Comparison of ENCODE assay signal across 17 cellular contexts in the genomic region with DNA sequence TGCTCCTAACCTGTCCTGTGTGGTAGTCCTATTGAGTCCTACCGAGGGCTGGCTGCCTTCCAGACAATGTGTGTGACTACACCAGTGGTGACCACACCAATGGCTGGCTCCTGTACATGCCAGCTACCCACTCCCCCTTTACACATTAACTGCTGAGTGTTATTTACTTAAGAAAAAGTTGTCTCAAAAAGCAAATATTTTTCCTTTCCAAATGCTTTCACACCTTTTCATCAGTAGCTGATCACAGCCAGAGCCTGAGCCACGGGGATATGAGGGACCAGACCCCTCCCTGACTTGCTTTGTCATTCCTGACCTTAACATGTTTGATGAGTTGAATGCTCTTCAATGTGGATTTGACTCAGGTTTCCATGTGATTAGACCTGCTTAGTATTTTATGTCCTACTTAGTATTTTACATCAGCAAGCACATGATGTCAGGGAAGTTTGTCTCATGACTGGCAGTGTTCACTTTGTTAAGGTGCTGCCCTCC. TPM values are rescaled to one million over a fixed set of nuclear protein-coding genes. Genes with fewer than 3 reads are reported as not detected.
DNase-seq lines count a peak whose midpoint lies in the region; ATAC-seq and TF ChIP-seq lines count a peak whose summit lies in the region.
"Had no signal": no experiment of that assay in that cellular context is flagged by ENCODE, and none has a peak within 500 bp of the region (broad histone marks: within the 10 kb centered on the region; RNA-seq: fewer than 3 reads in every experiment).

No MANE protein-coding gene starts in this region.

- DNase-seq in NCI-H146 (lab: John Stamatoyannopoulos, UW): peak; percentile 14
- DNase-seq in NCI-H146 treated with DMSO at 0.1 percent for 48 hours (lab: John Stamatoyannopoulos, UW; ENCODE audit: unreplicated experiment): no peak
- DNase-seq in NCI-H69 (lab: John Stamatoyannopoulos, UW): peak; percentile 99
- DNase-seq in epithelial cell of esophagus (ENCODE audit: low read depth): peak; percentile 86
- DNase-seq in smooth muscle cell (lab: John Stamatoyannopoulos, UW; ENCODE audit: unreplicated experiment): no peak
- DNase-seq in heart left ventricle: no peak
- no peak for DNase-seq in epidermal melanocyte (ENCODE audit: insufficient read length, low spot score)
- DNase-seq: activated CD4-positive, CD25-positive, alpha-beta regulatory T cell; activated T-cell treated with anti-CD3 and anti-CD28 coated beads, Interleukin-2, amount 50 U/mL, for 48 hours; DND-41; kidney; NCI-H1436; stimulated activated CD4-positive, alpha-beta T cell treated with anti-CD3 and anti-CD28 coated beads, Interleukin-2, amount 100 ng/mL, for 24 hours; stimulated activated naive CD4-positive, alpha-beta T cell treated with Interleukin-2 at 50 U/mL for 16 hours had no signal

- TF ChIP-seq POLR2A in heart left ventricle (IDR thresholded peaks at IDR 0.05): no peak

- TF ChIP-seq CTCF in epithelial cell of esophagus (IDR thresholded peaks at IDR 0.05; ENCODE audit: insufficient read depth, low read depth, low read length, missing control alignments) (no peak), smooth muscle cell (IDR thresholded peaks at IDR 0.05; ENCODE audit: borderline replicate concordance, insufficient read depth, poor library complexity, severe bottlenecking) (no peak), heart left ventricle (IDR thresholded peaks at IDR 0.05) (no peak)

- H3K4me3 ChIP-seq in epithelial cell of esophagus (ENCODE audit: low read length) (no peak overlapping the region), smooth muscle cell (no peak overlapping the region), heart left ventricle (no peak overlapping the region)
- H3K4me3 ChIP-seq: cardiac muscle cell had no signal

- peak overlapping the region; percentile 70 for H3K9ac ChIP-seq in smooth muscle cell (ENCODE audit: low read depth)
- H3K9ac ChIP-seq: parathyroid adenoma had no signal

- H3K4me1 ChIP-seq in smooth muscle cell (ENCODE audit: low read depth) (no peaks in the 10 kb centered on the region), heart left ventricle (peaks cover 0 to 18% (median 0%) of the 10 kb centered on the region in 12 donors)
- H3K4me1 ChIP-seq: parathyroid adenoma had no signal

- H2AFZ ChIP-seq in smooth muscle cell (ENCODE audit: low read depth): no peak overlapping the region
- H2AFZ ChIP-seq: parathyroid adenoma had no signal

- peak overlapping the region; percentile 93 for H3K27ac ChIP-seq in smooth muscle cell (ENCODE audit: low read depth)
- no peak overlapping the region for H3K27ac ChIP-seq in heart left ventricle
- H3K27ac ChIP-seq: cardiac muscle cell, parathyroid adenoma had no signal

- H3K27me3 ChIP-seq in smooth muscle cell (ENCODE audit: low read depth) (no peaks in the 10 kb centered on the region), heart left ventricle (no peaks in the 10 kb centered on the region)
- H3K27me3 ChIP-seq: cardiac muscle cell had no signal

- no peaks in the 10 kb centered on the region for H4K20me1 ChIP-seq in smooth muscle cell (ENCODE audit: low read depth)

- no peaks in the 10 kb centered on the region for H3K36me3 ChIP-seq in smooth muscle cell (ENCODE audit: low read depth)
- H3K36me3 ChIP-seq in heart left ventricle: no peaks in the 10 kb centered on the region
- H3K36me3 ChIP-seq: cardiac muscle cell had no signal

- H3K79me2 ChIP-seq in smooth muscle cell (ENCODE audit: low read depth): no peaks in the 10 kb centered on the region
- H3K79me2 ChIP-seq: parathyroid adenoma had no signal

- H3F3A ChIP-seq in smooth muscle cell (ENCODE audit: low read depth): peaks cover 13% of the 10 kb centered on the region

- no peaks in the 10 kb centered on the region for H3K9me3 ChIP-seq in smooth muscle cell (replicated peaks; ENCODE audit: low read depth)
- no peaks in the 10 kb centered on the region for H3K9me3 ChIP-seq in heart left ventricle

- no peak for ATAC-seq in heart left ventricle
- no peak for ATAC-seq in HG03378 (IDR thresholded peaks at IDR 0.05; ENCODE audit: unreplicated experiment)

- H3K4me2 ChIP-seq in smooth muscle cell: peak overlapping the region; percentile 73

- 23% methylated on average over 2 of the region's 2 CpGs for WGBS in smooth muscle cell (ENCODE audit: low lambda C conversion rate)
- WGBS in heart left ventricle, 4 donors: 50 to 66% (median 62%) methylated on average over 2 of the region's 2 CpGs

- intact Hi-C loops in heart left ventricle (cut with DNase I): loop anchor here in 1 of 10 donors (10.0 kb wide), 1 partner anchor 227 kb away; no protein-coding TSS in a partner anchor

RNA-seq across cellular contexts. Expression of a gene that starts 29.6 kb away (rescaled TPM):
- 80.1 and 105 TPM in 2 replicates for total RNA-seq in smooth muscle cell
- 40.6 and 57.4 TPM in 2 replicates for polyA plus RNA-seq in smooth muscle cell
- total RNA-seq in heart left ventricle: 1 to 10 TPM in 1 of 9 donors, under 1 TPM in 3, not detected in 5; 0.07 to 2.3 (median 0.44) TPM
- under 1 TPM in 1 of 2 donors, not detected in 1; 0.04 TPM for polyA plus RNA-seq in heart left ventricle
- polyA plus RNA-seq: cardiac muscle cell had no signal

RNA-seq across cellular contexts. Expression of a gene that starts 46.7 kb away (rescaled TPM):
- total RNA-seq in smooth muscle cell: 19.5 and 37.2 TPM in 2 replicates
- 19.4 and 34.7 TPM in 2 replicates for polyA plus RNA-seq in smooth muscle cell
- total RNA-seq in heart left ventricle: 1 to 10 TPM in 2 of 9 donors, under 1 TPM in 1, not detected in 6; 0.54 to 5.3 (median 1.1) TPM
- under 1 TPM in 1 of 2 donors, not detected in 1; 0.54 TPM for polyA plus RNA-seq in heart left ventricle

Comparison
In these comparisons a context has a peak if more than half of its experiments do, and no peak if none do; other contexts are left out.
1. DNase-seq: peak in NCI-H146 (single experiment), NCI-H69 (single experiment) and epithelial cell of esophagus (single experiment); none in NCI-H146 treated with DMSO at 0.1 percent for 48 hours (single experiment), smooth muscle cell (single experiment), heart left ventricle (0 of 5) and epidermal melanocyte (single experiment).
2. RNA of a gene that starts 29.6 kb away (total RNA-seq): 80.1 to 105 TPM in smooth muscle cell; 0.07 to 2.3 TPM in heart left ventricle; every median in the first group is over 10 times any median in the second.